ENCODE assay signal across 8 cellular contexts in the genomic region with DNA sequence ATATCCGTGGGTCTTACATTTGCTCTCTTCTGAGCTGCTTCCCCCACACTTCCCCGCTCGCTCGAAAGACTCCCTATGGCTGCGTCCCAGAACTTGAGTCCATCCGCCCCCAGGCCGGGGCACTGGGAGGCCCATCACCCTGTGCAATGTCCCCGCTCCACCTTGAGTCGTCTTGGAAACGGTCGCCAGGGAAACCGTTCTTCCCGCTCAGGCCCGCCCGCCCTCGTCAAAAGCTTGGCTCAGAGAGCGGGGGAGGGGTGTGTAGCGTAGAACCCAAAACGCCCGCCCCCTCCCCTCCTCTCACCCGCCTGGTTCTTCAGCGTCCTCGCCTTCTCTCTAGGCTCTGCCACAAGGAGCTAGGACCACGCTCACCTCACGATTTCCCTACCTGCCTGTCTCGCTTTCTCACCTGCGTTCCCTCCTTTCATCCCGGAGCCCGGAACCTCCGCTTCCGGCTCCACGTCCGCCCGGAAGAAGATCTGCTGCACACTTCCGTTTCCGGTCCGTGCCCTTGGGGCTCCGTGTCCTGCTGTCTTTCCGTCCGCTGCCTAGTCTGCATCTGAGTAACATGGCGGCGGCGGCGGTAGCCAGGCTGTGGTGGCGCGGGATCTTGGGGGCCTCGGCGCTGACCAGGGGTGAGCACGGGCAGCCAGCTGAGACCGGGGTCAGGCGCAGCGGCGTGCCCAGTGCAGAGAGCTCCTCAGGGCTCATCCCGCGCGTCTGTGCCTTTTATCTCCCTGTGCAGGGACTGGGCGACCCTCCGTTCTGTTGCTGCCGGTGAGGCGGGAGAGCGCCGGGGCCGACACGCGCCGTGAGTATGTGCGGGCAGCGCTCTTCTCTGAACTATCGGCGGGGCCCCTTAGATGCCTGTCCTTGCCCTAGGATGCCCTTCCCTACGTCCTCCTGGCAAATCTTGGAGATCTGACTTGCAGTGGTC. TPM values are rescaled to one million over a fixed set of nuclear protein-coding genes. Genes with fewer than 3 reads are reported as not detected.
DNase-seq lines count a peak whose midpoint lies in the region; ATAC-seq and TF ChIP-seq lines count a peak whose summit lies in the region.

A gene (minus strand): TSS at position 447 of the 937 bp plus-strand sequence. CDS start 19 bp downstream, at position 428.
A gene (plus strand): TSS at position 551 of the 937 bp plus-strand sequence. CDS start 18 bp downstream, at position 569.

- peak within 1 kb of the TSS; percentile 86 to 88 for H3K27ac ChIP-seq in mucosa of rectum (ENCODE audit: low read depth in 2 of 2, low read length in 2 of 2)

- TF ChIP-seq RAD21 in Ishikawa (IDR thresholded peaks at IDR 0.05; ENCODE audit: low read depth), result no peak

- peak; percentile 47; the same call in 1 of the 2 replicates for TF ChIP-seq EP300 in Ishikawa (IDR thresholded peaks at IDR 0.05; ENCODE audit: borderline replicate concordance)

- H3K36me3 ChIP-seq in mucosa of rectum (ENCODE audit: control insufficient read depth in 2 of 2, insufficient read depth in 2 of 2, low read length in 2 of 2), result peaks cover 26 to 44% of the 10 kb centered on the region in 2 donors

- peak; percentile 75 for DNase-seq in DMS153 (lab: John Stamatoyannopoulos, UW)
- peak; percentile 80 for DNase-seq in OCI-M2 (lab: John Stamatoyannopoulos, UW; ENCODE audit: unreplicated experiment)
- DNase-seq in activated T-cell treated with anti-CD3 and anti-CD28 coated beads for 4 hours, result peak; percentile 88
- DNase-seq in epithelial cell of proximal tubule (ENCODE audit: low read depth), result peak; percentile 35
- peak; percentile 67 to 77 for DNase-seq in stimulated activated CD8-positive, alpha-beta memory T cell treated with anti-CD3 and anti-CD28 coated beads, Interleukin-4, amount 100 ng/mL, for 4 hours (ENCODE audit: low read depth in 2 of 2, low spot score in 1 of 2)

- H3K4me1 ChIP-seq in mucosa of rectum (ENCODE audit: control insufficient read depth in 2 of 2, insufficient read depth in 2 of 2, low read length in 2 of 2), result peaks cover 17 to 19% of the 10 kb centered on the region in 2 donors

- peak within 1 kb of the TSS; percentile 86 to 99 for H3K9ac ChIP-seq in mucosa of rectum (ENCODE audit: low read depth in 1 of 2, low read length in 2 of 2)

- H3K27me3 ChIP-seq in mucosa of rectum (ENCODE audit: control insufficient read depth in 2 of 2, insufficient read depth in 2 of 2, low read length in 2 of 2), result no peaks in the 10 kb centered on the region

- peak; percentile 93 for ATAC-seq in GM21619 (IDR thresholded peaks at IDR 0.05; ENCODE audit: unreplicated experiment)

- TF ChIP-seq CTCF in epithelial cell of proximal tubule (conservative IDR thresholded peaks at IDR 0.05; ENCODE audit: low read depth, low read length), result no peak

- H3K4me3 ChIP-seq in epithelial cell of proximal tubule (ENCODE audit: low read depth, low read length) (peak within 1 kb of the TSS; percentile 95), mucosa of rectum (ENCODE audit: low read length in 2 of 2) (peak within 1 kb of the TSS; percentile 88 to 96)

- H3K9me3 ChIP-seq in mucosa of rectum (ENCODE audit: control insufficient read depth in 2 of 2, low read length in 2 of 2), result no peaks in the 10 kb centered on the region

TF ChIP-seq in Ishikawa, 13 proteins besides CTCF, POLR2A, EP300 and RAD21:
- TF ChIP-seq TCF12 (IDR thresholded peaks at IDR 0.05; ENCODE audit: low read depth) (peak; percentile 89), YY1 (IDR thresholded peaks at IDR 0.05; ENCODE audit: low read depth) (peak; percentile 97), CREB1 (IDR thresholded peaks at IDR 0.05; ENCODE audit: low read depth) (no peak), CEBPB (IDR thresholded peaks at IDR 0.05) (peak; percentile 3; the same call in 1 of the 2 replicates), EGR1 (IDR thresholded peaks at IDR 0.05) (peak; percentile 17; the same call in 1 of the 2 replicates), FOXM1 (IDR thresholded peaks at IDR 0.05; ENCODE audit: borderline replicate concordance, low read depth) (0 out of 2 replicates have a peak, but pooled peaks have one; percentile 26), TEAD4 (IDR thresholded peaks at IDR 0.05) (peak; percentile 40; the same call in 1 of the 2 replicates), ZBTB7A (IDR thresholded peaks at IDR 0.05; ENCODE audit: low read depth) (no peak), TAF1 (IDR thresholded peaks at IDR 0.05; ENCODE audit: low read depth) (peak; percentile 99), NFIC (IDR thresholded peaks at IDR 0.05) (peak; percentile 73)
- TF ChIP-seq, protein P1, sequence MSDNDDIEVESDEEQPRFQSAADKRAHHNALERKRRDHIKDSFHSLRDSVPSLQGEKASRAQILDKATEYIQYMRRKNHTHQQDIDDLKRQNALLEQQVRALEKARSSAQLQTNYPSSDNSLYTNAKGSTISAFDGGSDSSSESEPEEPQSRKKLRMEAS (IDR thresholded peaks at IDR 0.05), result peak; percentile 92
- TF ChIP-seq, protein P2, sequence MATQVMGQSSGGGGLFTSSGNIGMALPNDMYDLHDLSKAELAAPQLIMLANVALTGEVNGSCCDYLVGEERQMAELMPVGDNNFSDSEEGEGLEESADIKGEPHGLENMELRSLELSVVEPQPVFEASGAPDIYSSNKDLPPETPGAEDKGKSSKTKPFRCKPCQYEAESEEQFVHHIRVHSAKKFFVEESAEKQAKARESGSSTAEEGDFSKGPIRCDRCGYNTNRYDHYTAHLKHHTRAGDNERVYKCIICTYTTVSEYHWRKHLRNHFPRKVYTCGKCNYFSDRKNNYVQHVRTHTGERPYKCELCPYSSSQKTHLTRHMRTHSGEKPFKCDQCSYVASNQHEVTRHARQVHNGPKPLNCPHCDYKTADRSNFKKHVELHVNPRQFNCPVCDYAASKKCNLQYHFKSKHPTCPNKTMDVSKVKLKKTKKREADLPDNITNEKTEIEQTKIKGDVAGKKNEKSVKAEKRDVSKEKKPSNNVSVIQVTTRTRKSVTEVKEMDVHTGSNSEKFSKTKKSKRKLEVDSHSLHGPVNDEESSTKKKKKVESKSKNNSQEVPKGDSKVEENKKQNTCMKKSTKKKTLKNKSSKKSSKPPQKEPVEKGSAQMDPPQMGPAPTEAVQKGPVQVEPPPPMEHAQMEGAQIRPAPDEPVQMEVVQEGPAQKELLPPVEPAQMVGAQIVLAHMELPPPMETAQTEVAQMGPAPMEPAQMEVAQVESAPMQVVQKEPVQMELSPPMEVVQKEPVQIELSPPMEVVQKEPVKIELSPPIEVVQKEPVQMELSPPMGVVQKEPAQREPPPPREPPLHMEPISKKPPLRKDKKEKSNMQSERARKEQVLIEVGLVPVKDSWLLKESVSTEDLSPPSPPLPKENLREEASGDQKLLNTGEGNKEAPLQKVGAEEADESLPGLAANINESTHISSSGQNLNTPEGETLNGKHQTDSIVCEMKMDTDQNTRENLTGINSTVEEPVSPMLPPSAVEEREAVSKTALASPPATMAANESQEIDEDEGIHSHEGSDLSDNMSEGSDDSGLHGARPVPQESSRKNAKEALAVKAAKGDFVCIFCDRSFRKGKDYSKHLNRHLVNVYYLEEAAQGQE (IDR thresholded peaks at IDR 0.05; ENCODE audit: low read depth), result no peak
- TF ChIP-seq, protein P3, sequence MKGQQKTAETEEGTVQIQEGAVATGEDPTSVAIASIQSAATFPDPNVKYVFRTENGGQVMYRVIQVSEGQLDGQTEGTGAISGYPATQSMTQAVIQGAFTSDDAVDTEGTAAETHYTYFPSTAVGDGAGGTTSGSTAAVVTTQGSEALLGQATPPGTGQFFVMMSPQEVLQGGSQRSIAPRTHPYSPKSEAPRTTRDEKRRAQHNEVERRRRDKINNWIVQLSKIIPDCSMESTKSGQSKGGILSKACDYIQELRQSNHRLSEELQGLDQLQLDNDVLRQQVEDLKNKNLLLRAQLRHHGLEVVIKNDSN (IDR thresholded peaks at IDR 0.05), result peak; percentile 77

RNA-seq across cellular contexts. Expression of the first gene that starts in this region (rescaled TPM):
- 12.3 and 27.2 TPM in 2 replicates for total RNA-seq in epithelial cell of proximal tubule

RNA-seq across cellular contexts. Expression of the second gene that starts in this region (rescaled TPM):
- 85.6 and 89.3 TPM in 2 replicates for total RNA-seq in epithelial cell of proximal tubule

Comparison
In these comparisons a context has a peak if more than half of its experiments do, and no peak if none do; other contexts are left out.
1. Peak in every context shown above with its lines: DNase-seq, ATAC-seq, H3K4me3 ChIP-seq and H3K27ac ChIP-seq.
2. DNase-seq: peak in every context shown above with its lines; median percentile 88 in activated T-cell treated with anti-CD3 and anti-CD28 coated beads for 4 hours; 80 in OCI-M2; 75 in DMS153; 72 in stimulated activated CD8-positive, alpha-beta memory T cell treated with anti-CD3 and anti-CD28 coated beads, Interleukin-4, amount 100 ng/mL, for 4 hours; 35 in epithelial cell of proximal tubule.